2 cellular contexts compared by ENCODE assay signal in the genomic region with DNA sequence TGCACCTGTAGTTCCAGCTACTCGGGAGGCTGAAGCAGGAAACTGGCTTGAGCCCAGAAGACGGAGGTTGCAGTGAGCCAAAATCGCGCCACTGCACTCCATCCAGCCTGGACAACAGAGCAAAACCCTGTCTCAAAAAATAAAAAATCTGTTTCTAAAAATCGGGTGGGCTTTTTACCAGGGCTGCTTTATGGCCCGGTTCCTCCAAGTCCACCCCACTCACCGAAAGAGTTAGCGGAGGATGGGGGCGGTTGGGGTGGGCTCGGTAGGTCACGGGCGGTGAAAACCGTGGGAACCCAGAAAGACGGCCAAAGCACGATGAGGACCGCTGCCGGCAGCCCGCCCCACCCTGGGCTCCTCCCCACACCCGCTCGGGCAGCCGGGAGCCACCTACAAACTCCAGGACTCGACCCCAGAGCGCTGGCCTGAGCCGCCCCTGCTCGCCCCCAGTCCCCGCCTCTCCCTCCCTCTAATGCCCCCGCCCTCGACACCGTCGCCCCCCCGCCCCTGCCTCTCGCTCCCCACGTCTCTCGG.
TF ChIP-seq lines count a peak whose summit lies in the region.

No MANE protein-coding gene starts in this region.

TF ChIP-seq in PFSK-1, 5 proteins besides CTCF, POLR2A, EP300 and RAD21 (continued from another document):
- TF ChIP-seq, protein P1, sequence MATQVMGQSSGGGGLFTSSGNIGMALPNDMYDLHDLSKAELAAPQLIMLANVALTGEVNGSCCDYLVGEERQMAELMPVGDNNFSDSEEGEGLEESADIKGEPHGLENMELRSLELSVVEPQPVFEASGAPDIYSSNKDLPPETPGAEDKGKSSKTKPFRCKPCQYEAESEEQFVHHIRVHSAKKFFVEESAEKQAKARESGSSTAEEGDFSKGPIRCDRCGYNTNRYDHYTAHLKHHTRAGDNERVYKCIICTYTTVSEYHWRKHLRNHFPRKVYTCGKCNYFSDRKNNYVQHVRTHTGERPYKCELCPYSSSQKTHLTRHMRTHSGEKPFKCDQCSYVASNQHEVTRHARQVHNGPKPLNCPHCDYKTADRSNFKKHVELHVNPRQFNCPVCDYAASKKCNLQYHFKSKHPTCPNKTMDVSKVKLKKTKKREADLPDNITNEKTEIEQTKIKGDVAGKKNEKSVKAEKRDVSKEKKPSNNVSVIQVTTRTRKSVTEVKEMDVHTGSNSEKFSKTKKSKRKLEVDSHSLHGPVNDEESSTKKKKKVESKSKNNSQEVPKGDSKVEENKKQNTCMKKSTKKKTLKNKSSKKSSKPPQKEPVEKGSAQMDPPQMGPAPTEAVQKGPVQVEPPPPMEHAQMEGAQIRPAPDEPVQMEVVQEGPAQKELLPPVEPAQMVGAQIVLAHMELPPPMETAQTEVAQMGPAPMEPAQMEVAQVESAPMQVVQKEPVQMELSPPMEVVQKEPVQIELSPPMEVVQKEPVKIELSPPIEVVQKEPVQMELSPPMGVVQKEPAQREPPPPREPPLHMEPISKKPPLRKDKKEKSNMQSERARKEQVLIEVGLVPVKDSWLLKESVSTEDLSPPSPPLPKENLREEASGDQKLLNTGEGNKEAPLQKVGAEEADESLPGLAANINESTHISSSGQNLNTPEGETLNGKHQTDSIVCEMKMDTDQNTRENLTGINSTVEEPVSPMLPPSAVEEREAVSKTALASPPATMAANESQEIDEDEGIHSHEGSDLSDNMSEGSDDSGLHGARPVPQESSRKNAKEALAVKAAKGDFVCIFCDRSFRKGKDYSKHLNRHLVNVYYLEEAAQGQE (IDR thresholded peaks at IDR 0.05; ENCODE audit: insufficient read depth in 1 of 2, low read depth in 2 of 2, low read length in 2 of 2): no peak
TF ChIP-seq in PFSK-1: peak in this region for 1.

TF ChIP-seq in K562, 482 proteins besides CTCF, POLR2A, EP300 and RAD21 (continued from another document):
- 0 out of 4 replicates have a peak, but pooled peaks of 1 of the 2 experiments have one; percentile 27 for TF ChIP-seq UBTF (IDR thresholded peaks at IDR 0.05; ENCODE audit: borderline replicate concordance in 1 of 2, low read depth in 2 of 2, low read length in 2 of 2)
- peak; percentile 9; the same call in 1 of the 2 replicates for TF ChIP-seq PHF8 (IDR thresholded peaks at IDR 0.05; ENCODE audit: borderline replicate concordance, low read length)
- TF ChIP-seq, protein P2, sequence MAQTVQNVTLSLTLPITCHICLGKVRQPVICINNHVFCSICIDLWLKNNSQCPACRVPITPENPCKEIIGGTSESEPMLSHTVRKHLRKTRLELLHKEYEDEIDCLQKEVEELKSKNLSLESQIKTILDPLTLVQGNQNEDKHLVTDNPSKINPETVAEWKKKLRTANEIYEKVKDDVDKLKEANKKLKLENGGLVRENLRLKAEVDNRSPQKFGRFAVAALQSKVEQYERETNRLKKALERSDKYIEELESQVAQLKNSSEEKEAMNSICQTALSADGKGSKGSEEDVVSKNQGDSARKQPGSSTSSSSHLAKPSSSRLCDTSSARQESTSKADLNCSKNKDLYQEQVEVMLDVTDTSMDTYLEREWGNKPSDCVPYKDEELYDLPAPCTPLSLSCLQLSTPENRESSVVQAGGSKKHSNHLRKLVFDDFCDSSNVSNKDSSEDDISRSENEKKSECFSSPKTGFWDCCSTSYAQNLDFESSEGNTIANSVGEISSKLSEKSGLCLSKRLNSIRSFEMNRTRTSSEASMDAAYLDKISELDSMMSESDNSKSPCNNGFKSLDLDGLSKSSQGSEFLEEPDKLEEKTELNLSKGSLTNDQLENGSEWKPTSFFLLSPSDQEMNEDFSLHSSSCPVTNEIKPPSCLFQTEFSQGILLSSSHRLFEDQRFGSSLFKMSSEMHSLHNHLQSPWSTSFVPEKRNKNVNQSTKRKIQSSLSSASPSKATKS (CRISPR knock-in tag; IDR thresholded peaks at IDR 0.05): no peak
- no peak for TF ChIP-seq CBX3 (IDR thresholded peaks at IDR 0.05; ENCODE audit: borderline replicate concordance in 1 of 2, low read length in 2 of 2)
- no peak for TF ChIP-seq ZNF408 (CRISPR knock-in tag; IDR thresholded peaks at IDR 0.05; ENCODE audit: low read depth)
- TF ChIP-seq, protein P3, sequence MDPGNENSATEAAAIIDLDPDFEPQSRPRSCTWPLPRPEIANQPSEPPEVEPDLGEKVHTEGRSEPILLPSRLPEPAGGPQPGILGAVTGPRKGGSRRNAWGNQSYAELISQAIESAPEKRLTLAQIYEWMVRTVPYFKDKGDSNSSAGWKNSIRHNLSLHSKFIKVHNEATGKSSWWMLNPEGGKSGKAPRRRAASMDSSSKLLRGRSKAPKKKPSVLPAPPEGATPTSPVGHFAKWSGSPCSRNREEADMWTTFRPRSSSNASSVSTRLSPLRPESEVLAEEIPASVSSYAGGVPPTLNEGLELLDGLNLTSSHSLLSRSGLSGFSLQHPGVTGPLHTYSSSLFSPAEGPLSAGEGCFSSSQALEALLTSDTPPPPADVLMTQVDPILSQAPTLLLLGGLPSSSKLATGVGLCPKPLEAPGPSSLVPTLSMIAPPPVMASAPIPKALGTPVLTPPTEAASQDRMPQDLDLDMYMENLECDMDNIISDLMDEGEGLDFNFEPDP (CRISPR knock-in tag; IDR thresholded peaks at IDR 0.05): no peak
- TF ChIP-seq TFE3 (CRISPR knock-in tag; IDR thresholded peaks at IDR 0.05): no peak
- no peak for TF ChIP-seq ZNF639 (CRISPR knock-in tag; conservative IDR thresholded peaks at IDR 0.05 in 1 of 2, IDR thresholded peaks at IDR 0.05 in 1 of 2)
- no peak for TF ChIP-seq RHOXF2B (CRISPR knock-in tag; conservative IDR thresholded peaks at IDR 0.05)
- no peak for TF ChIP-seq ZNF184 (CRISPR knock-in tag; IDR thresholded peaks at IDR 0.05)
- TF ChIP-seq ZKSCAN3 (CRISPR knock-in tag; IDR thresholded peaks at IDR 0.05): no peak
- peak; percentile 50; the same call in 1 of the 2 replicates for TF ChIP-seq HDAC2 (IDR thresholded peaks at IDR 0.05)
- peak; percentile 42; the same call in 1 of the 2 replicates for TF ChIP-seq ZNF121 (CRISPR knock-in tag; conservative IDR thresholded peaks at IDR 0.05)
- TF ChIP-seq, protein P4, sequence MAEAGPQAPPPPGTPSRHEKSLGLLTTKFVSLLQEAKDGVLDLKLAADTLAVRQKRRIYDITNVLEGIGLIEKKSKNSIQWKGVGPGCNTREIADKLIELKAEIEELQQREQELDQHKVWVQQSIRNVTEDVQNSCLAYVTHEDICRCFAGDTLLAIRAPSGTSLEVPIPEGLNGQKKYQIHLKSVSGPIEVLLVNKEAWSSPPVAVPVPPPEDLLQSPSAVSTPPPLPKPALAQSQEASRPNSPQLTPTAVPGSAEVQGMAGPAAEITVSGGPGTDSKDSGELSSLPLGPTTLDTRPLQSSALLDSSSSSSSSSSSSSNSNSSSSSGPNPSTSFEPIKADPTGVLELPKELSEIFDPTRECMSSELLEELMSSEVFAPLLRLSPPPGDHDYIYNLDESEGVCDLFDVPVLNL (CRISPR knock-in tag; IDR thresholded peaks at IDR 0.05; ENCODE audit: low read depth): no peak
- TF ChIP-seq SETDB1 (IDR thresholded peaks at IDR 0.05; ENCODE audit: low read length): no peak
- no peak for TF ChIP-seq KHSRP (IDR thresholded peaks at IDR 0.05)
- TF ChIP-seq PHF21A (IDR thresholded peaks at IDR 0.05; ENCODE audit: borderline replicate concordance, low read depth): 0 out of 2 replicates have a peak, but pooled peaks have one; percentile 40
- TF ChIP-seq SRF (CRISPR knock-in tag; IDR thresholded peaks at IDR 0.05): no peak
- no peak for TF ChIP-seq ZNF3 (CRISPR knock-in tag; IDR thresholded peaks at IDR 0.05)
